11 cellular contexts compared by ENCODE assay signal in the genomic region with DNA sequence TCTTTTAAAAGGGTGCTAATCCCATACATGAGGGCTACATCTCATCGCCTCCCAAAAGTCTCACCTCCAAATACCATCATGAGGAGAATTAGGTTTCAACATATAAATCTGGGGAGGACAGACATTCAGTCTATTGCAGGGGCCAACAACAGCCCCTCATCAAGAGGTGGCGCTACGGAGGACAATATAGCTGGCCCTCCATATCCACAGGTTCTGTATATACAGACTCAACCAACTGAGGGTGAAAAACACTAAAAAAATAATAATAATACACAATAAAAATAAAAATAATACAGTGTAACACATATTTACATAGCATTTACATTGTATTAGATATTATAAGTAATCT. TPM values are rescaled to one million over a fixed set of nuclear protein-coding genes. Genes with fewer than 3 reads are reported as not detected.
DNase-seq lines count a peak whose midpoint lies in the region; ATAC-seq, FAIRE-seq and TF ChIP-seq lines count a peak whose summit lies in the region.
"Had no signal": no experiment of that assay in that cellular context is flagged by ENCODE, and none has a peak within 500 bp of the region (broad histone marks: within the 10 kb centered on the region; RNA-seq: fewer than 3 reads in every experiment).

No MANE protein-coding gene starts in this region.

- POLR2A ChIA-PET in CD8-positive, alpha-beta T cell (lab: Charles Lee): interaction anchor here (3.2 kb wide), 1 partner anchor 18 kb away, joined by 15 read pairs; a partner anchor contains a TSS

- DNase-seq in CD8-positive, alpha-beta T cell: no peak
- DNase-seq in HTR-8/SVneo (ENCODE audit: insufficient read length, low spot score) (no peak), astrocyte (ENCODE audit: low read depth) (no peak), osteoblast (ENCODE audit: insufficient read length, low spot score, missing footprints) (no peak), dermis blood vessel endothelial cell (no peak)
- DNase-seq: activated B cell treated with CpG ODN at 0.5 μM for 24 hours; DMS79; NCI-H2081 treated with DMSO at 0.1 percent for 48 hours; stimulated activated naive CD8-positive, alpha-beta T cell treated with anti-CD3 and anti-CD28 coated beads, Interleukin-15, amount 100 ng/mL, for 72 hours had no signal

- FAIRE-seq in HTR-8/SVneo (lab: Jason Lieb, UNC): peak; percentile 38
- no peak for FAIRE-seq in astrocyte (lab: Jason Lieb, UNC)

- peak overlapping the region; percentile 69 for H3K27ac Mint-ChIP-seq in CD8-positive, alpha-beta T cell
- peak overlapping the region; percentile 85 for H3K27ac Mint-ChIP-seq in astrocyte (ENCODE audit: unreplicated experiment)

- H3K4me3 Mint-ChIP-seq in CD8-positive, alpha-beta T cell: no peak overlapping the region
- no peak overlapping the region for H3K4me3 Mint-ChIP-seq in astrocyte (ENCODE audit: unreplicated experiment)

- CTCF ChIA-PET in CD8-positive, alpha-beta T cell (lab: Charles Lee): interaction anchor here (1.0 to 2.4 kb wide), 6 partner anchors 9 to 95 kb away, joined by 4 to 11 read pairs (median 4); a partner anchor contains a TSS

- no peaks in the 10 kb centered on the region for H3K27me3 ChIP-seq in CD8-positive, alpha-beta T cell (ENCODE audit: insufficient read depth, low read length)
- H3K27me3 ChIP-seq in astrocyte (ENCODE audit: insufficient read depth, low read length) (no peaks in the 10 kb centered on the region), osteoblast (ENCODE audit: insufficient read depth, low read length) (no peaks in the 10 kb centered on the region)

- H3K27ac ChIP-seq in CD8-positive, alpha-beta T cell (ENCODE audit: low read depth, low read length): no peak overlapping the region
- H3K27ac ChIP-seq in astrocyte (ENCODE audit: low read depth, low read length) (peak overlapping the region; percentile 47), osteoblast (ENCODE audit: low read depth, low read length) (peak overlapping the region; percentile 86)

- H3K36me3 ChIP-seq in CD8-positive, alpha-beta T cell (ENCODE audit: insufficient read depth, low read length): no peaks in the 10 kb centered on the region
- H3K36me3 ChIP-seq in astrocyte (ENCODE audit: insufficient read depth, low read length): no peaks in the 10 kb centered on the region
- no peaks in the 10 kb centered on the region for H3K36me3 ChIP-seq in osteoblast (ENCODE audit: insufficient read depth, low read length)

- H2AFZ ChIP-seq in astrocyte (ENCODE audit: low read depth, low read length): no peak overlapping the region
- no peak overlapping the region for H2AFZ ChIP-seq in osteoblast (ENCODE audit: low read length)

- H3K4me3 ChIP-seq in CD8-positive, alpha-beta T cell (ENCODE audit: low read depth, low read length): no peak overlapping the region
- H3K4me3 ChIP-seq in astrocyte (ENCODE audit: insufficient read depth, low read depth, low read length) (no peak overlapping the region), osteoblast (ENCODE audit: insufficient read depth, low read length) (peak overlapping the region; percentile 37)

- H3K27me3 Mint-ChIP-seq in CD8-positive, alpha-beta T cell (ENCODE audit: low read depth): no peaks in the 10 kb centered on the region
- H3K27me3 Mint-ChIP-seq in astrocyte (ENCODE audit: low read depth, unreplicated experiment): no peaks in the 10 kb centered on the region
- H3K27me3 Mint-ChIP-seq: activated B cell treated with CpG ODN at 0.5 μM for 24 hours; stimulated activated naive CD8-positive, alpha-beta T cell treated with anti-CD3 and anti-CD28 coated beads, Interleukin-15, amount 100 ng/mL, for 72 hours had no signal

- intact Hi-C loops in CD8-positive, alpha-beta T cell (cut with DNase I, micrococcal nuclease): loop anchor here in 1 of 2 experiments (2.0 kb wide), 1 partner anchor 15 kb away; no protein-coding TSS in a partner anchor

- peaks cover 67% of the 10 kb centered on the region for H3K4me1 ChIP-seq in CD8-positive, alpha-beta T cell (ENCODE audit: insufficient read depth, low read length)
- peaks cover 39% of the 10 kb centered on the region for H3K4me1 ChIP-seq in astrocyte (ENCODE audit: insufficient read depth, low read length)
- peaks cover 36% of the 10 kb centered on the region for H3K4me1 ChIP-seq in osteoblast (ENCODE audit: insufficient read depth, low read length)

- H3K4me2 ChIP-seq in astrocyte (ENCODE audit: low read length) (peak overlapping the region; percentile 43), osteoblast (ENCODE audit: insufficient read depth, low read length) (peak overlapping the region; percentile 75)

- peaks cover 69% of the 10 kb centered on the region for H3K4me1 Mint-ChIP-seq in CD8-positive, alpha-beta T cell (ENCODE audit: low read depth)
- peaks cover 58% of the 10 kb centered on the region for H3K4me1 Mint-ChIP-seq in astrocyte (ENCODE audit: low read depth, unreplicated experiment)

- no peaks in the 10 kb centered on the region for H3K9me3 Mint-ChIP-seq in CD8-positive, alpha-beta T cell
- H3K9me3 Mint-ChIP-seq in astrocyte (ENCODE audit: unreplicated experiment): no peaks in the 10 kb centered on the region
- H3K9me3 Mint-ChIP-seq: activated B cell treated with CpG ODN at 0.5 μM for 24 hours; stimulated activated naive CD8-positive, alpha-beta T cell treated with anti-CD3 and anti-CD28 coated beads, Interleukin-15, amount 100 ng/mL, for 72 hours had no signal

- H3K9me3 ChIP-seq in CD8-positive, alpha-beta T cell (ENCODE audit: low read length): no peaks in the 10 kb centered on the region
- no peaks in the 10 kb centered on the region for H3K9me3 ChIP-seq in astrocyte (ENCODE audit: insufficient read depth, low read depth, low read length)
- H3K9me3 ChIP-seq in osteoblast (ENCODE audit: low read depth, low read length): no peaks in the 10 kb centered on the region

- H3K79me2 ChIP-seq in astrocyte (ENCODE audit: insufficient read depth, low read length) (no peaks in the 10 kb centered on the region), osteoblast (ENCODE audit: insufficient read depth, low read length) (no peaks in the 10 kb centered on the region)

- no peak for ATAC-seq in CD8-positive, alpha-beta T cell
- ATAC-seq in GM18498 (IDR thresholded peaks at IDR 0.05; ENCODE audit: unreplicated experiment): no peak
- ATAC-seq in HG03460 (IDR thresholded peaks at IDR 0.05; ENCODE audit: unreplicated experiment): no peak

- H3K36me3 Mint-ChIP-seq in CD8-positive, alpha-beta T cell: no peaks in the 10 kb centered on the region
- no peaks in the 10 kb centered on the region for H3K36me3 Mint-ChIP-seq in astrocyte (ENCODE audit: low read depth, unreplicated experiment)

- H4K20me1 ChIP-seq in astrocyte (ENCODE audit: insufficient read depth, low read length) (no peaks in the 10 kb centered on the region), osteoblast (ENCODE audit: insufficient read depth, low read length) (no peaks in the 10 kb centered on the region)

- TF ChIP-seq CTCF in CD8-positive, alpha-beta T cell (IDR thresholded peaks at IDR 0.05): no peak
- no peak for TF ChIP-seq CTCF in astrocyte (IDR thresholded peaks at IDR 0.05; ENCODE audit: insufficient read depth, low read depth, low read length)
- TF ChIP-seq CTCF in osteoblast (IDR thresholded peaks at IDR 0.05; ENCODE audit: extremely low read depth, low read depth, low read length): no peak

- H3K9ac ChIP-seq in astrocyte (ENCODE audit: low read length): peak overlapping the region; percentile 40

RNA-seq across cellular contexts. Expression of a gene that starts 19.1 kb away (rescaled TPM):
- 10 to 100 TPM; 54.0 to 63.5 TPM for total RNA-seq in CD8-positive, alpha-beta T cell
- total RNA-seq in astrocyte (91.3 and 115 TPM in 2 replicates), osteoblast (51.0 and 72.5 TPM in 2 replicates), dermis blood vessel endothelial cell (33.4 and 49.0 TPM in 2 replicates)
